ENCODE assay signal across 22 cellular contexts in genomic region chr11:2665747-2666710, GRCh38. TPM values are rescaled to one million over a fixed set of nuclear protein-coding genes. Genes with fewer than 3 reads are reported as not detected.
A peak's percentile ranks its signal among the peaks of the same experiment; 100 is the strongest.
DNase-seq lines count a peak whose midpoint lies in the region; ATAC-seq, FAIRE-seq and TF ChIP-seq lines count a peak whose summit lies in the region.
"Had no signal": no experiment of that assay in that cellular context is flagged by ENCODE, and none has a peak within 500 bp of the region (broad histone marks: within the 10 kb centered on the region; RNA-seq: fewer than 3 reads in every experiment).

No MANE protein-coding gene starts in this region.

- peaks cover 17% of the 10 kb centered on the region for H3K36me3 Mint-ChIP-seq in osteocyte (ENCODE audit: unreplicated experiment)

- no peaks in the 10 kb centered on the region for H3K4me1 Mint-ChIP-seq in osteocyte (ENCODE audit: unreplicated experiment)
- H3K4me1 Mint-ChIP-seq: central memory CD8-positive, alpha-beta T cell had no signal

- H3K4me3 ChIP-seq in left ventricle myocardium inferior: no peak overlapping the region
- H3K4me3 ChIP-seq in fibroblast of the aortic adventitia (ENCODE audit: low read depth, low read length): no peak overlapping the region
- no peak overlapping the region for H3K4me3 ChIP-seq in vagina
- H3K4me3 ChIP-seq: BLaER1, HAP-1 had no signal

- no peak overlapping the region for H3K4me3 Mint-ChIP-seq in osteocyte (ENCODE audit: unreplicated experiment)
- H3K4me3 Mint-ChIP-seq: central memory CD8-positive, alpha-beta T cell; nephron progenitor cell had no signal

- peak; percentile 28 for ATAC-seq in Right ventricle myocardium superior (ENCODE audit: poor library complexity)
- no peak for ATAC-seq in HG03378 (IDR thresholded peaks at IDR 0.05; ENCODE audit: unreplicated experiment)
- no peak for ATAC-seq in HG03460 (IDR thresholded peaks at IDR 0.05; ENCODE audit: unreplicated experiment)
- ATAC-seq: SK-N-SH treated with all-trans-retinoic acid at 6 μM for 48 hours had no signal

- TF ChIP-seq CTCF in left ventricle myocardium inferior (IDR thresholded peaks at IDR 0.05; ENCODE audit: borderline replicate concordance): no peak
- TF ChIP-seq CTCF in fibroblast of the aortic adventitia (IDR thresholded peaks at IDR 0.05; ENCODE audit: insufficient read depth, low read length): no peak
- TF ChIP-seq CTCF in osteocyte (IDR thresholded peaks at IDR 0.05): no peak
- no peak for TF ChIP-seq CTCF in vagina (IDR thresholded peaks at IDR 0.05)

- FAIRE-seq in urothelium cell line (lab: Jason Lieb, UNC): no peak
- FAIRE-seq: HTR-8/SVneo had no signal

- intact Hi-C loops in Right ventricle myocardium superior (cut with DNase I) (no loop called here), left ventricle myocardium inferior (cut with micrococcal nuclease) (no loop called here), vagina (cut with DNase I) (no loop called here)

- H3K27me3 ChIP-seq in left ventricle myocardium inferior (ENCODE audit: low read depth) (no peaks in the 10 kb centered on the region), vagina (no peaks in the 10 kb centered on the region)
- H3K27me3 ChIP-seq: BLaER1 had no signal

- DNase-seq in Right ventricle myocardium superior (peak; percentile 53), left ventricle myocardium inferior (no peak), fibroblast of the aortic adventitia (ENCODE audit: low read depth) (peak; percentile 25), osteocyte (ENCODE audit: extremely low spot score, unreplicated experiment) (peak; percentile 77), vagina (ENCODE audit: extremely low spot score in 2 of 2) (peak; percentile 69 to 79), urothelium cell line (ENCODE audit: low spot score) (no peak)
- DNase-seq: activated effector memory CD4-positive, alpha-beta T cell treated with Interleukin-2 at 50 U/mL for 16 hours; effector CD4-positive, alpha-beta T cell; Kasumi-1; midbrain; NCI-H1092 treated with DMSO at 0.1 percent for 48 hours; NCI-H2081; NCI-H510A treated with DMSO at 0.1 percent for 48 hours; nephron progenitor cell; T1000 had no signal

- H3K27me3 Mint-ChIP-seq in osteocyte (ENCODE audit: unreplicated experiment): no peaks in the 10 kb centered on the region
- H3K27me3 Mint-ChIP-seq: central memory CD8-positive, alpha-beta T cell had no signal

- H3K36me3 ChIP-seq in left ventricle myocardium inferior (peaks cover 26% of the 10 kb centered on the region), vagina (no peaks in the 10 kb centered on the region)
- H3K36me3 ChIP-seq: HAP-1 had no signal

- TF ChIP-seq POLR2A in vagina (IDR thresholded peaks at IDR 0.05): no peak

- no peak overlapping the region for H3K27ac Mint-ChIP-seq in osteocyte (ENCODE audit: unreplicated experiment)
- H3K27ac Mint-ChIP-seq: nephron progenitor cell had no signal

- peaks cover 13% of the 10 kb centered on the region for H3K4me1 ChIP-seq in left ventricle myocardium inferior
- H3K4me1 ChIP-seq in vagina: no peaks in the 10 kb centered on the region
- H3K4me1 ChIP-seq: HAP-1 had no signal

- H3K27ac ChIP-seq in left ventricle myocardium inferior (replicated peaks): no peak overlapping the region
- no peak overlapping the region for H3K27ac ChIP-seq in vagina
- H3K27ac ChIP-seq: BLaER1 had no signal

- peaks cover 8% of the 10 kb centered on the region for H3K9me3 Mint-ChIP-seq in osteocyte (ENCODE audit: unreplicated experiment)
- H3K9me3 Mint-ChIP-seq: central memory CD8-positive, alpha-beta T cell had no signal

- H3K9me3 ChIP-seq in left ventricle myocardium inferior (replicated peaks) (peaks cover 17% of the 10 kb centered on the region), vagina (no peaks in the 10 kb centered on the region)
- H3K9me3 ChIP-seq: HAP-1 had no signal

RNA-seq across cellular contexts. Expression of gene KCNQ1OT1, which starts 33.8 kb away (rescaled TPM):
- total RNA-seq in Right ventricle myocardium superior: 0.35 TPM
- 0.33 TPM for total RNA-seq in left ventricle myocardium inferior
- total RNA-seq in fibroblast of the aortic adventitia (ENCODE audit: low replicate concordance): 5.5 and 7.3 TPM in 2 replicates
- 3.4 and 3.9 TPM in 2 replicates for total RNA-seq in osteocyte
- total RNA-seq in vagina: 3.4 TPM

Comparison
In these comparisons a context has a peak if more than half of its experiments do, and no peak if none do; other contexts are left out.
1. DNase-seq: peak in Right ventricle myocardium superior (single experiment), fibroblast of the aortic adventitia (single experiment), osteocyte (single experiment) and vagina (2 of 2); none in left ventricle myocardium inferior (single experiment) and urothelium cell line (single experiment).